2 cellular contexts compared by ENCODE assay signal in the genomic region with DNA sequence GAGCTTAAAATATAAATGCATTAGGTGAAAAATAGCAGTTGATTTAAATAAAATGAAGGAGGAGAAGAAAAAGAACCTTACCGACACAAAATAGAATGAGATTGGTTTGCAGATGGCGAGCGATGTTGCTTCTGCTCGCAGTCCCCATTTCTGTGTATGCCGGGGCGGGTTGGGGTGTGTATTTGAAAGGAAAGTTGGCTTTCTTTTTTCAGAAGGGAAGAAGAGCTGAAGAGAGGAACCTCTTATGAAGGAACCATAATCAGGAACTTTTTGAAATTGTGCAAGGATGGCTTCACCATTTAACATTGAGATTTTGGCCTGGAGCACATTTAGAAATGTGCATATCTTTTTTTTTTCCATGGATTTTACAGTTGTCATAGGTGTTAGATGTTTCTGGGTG.
TF ChIP-seq lines count a peak whose summit lies in the region.

A gene with protein sequence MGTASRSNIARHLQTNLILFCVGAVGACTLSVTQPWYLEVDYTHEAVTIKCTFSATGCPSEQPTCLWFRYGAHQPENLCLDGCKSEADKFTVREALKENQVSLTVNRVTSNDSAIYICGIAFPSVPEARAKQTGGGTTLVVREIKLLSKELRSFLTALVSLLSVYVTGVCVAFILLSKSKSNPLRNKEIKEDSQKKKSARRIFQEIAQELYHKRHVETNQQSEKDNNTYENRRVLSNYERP (minus strand): TSS at position 158 of the 400 bp plus-strand sequence. CDS start 10 bp downstream, at position 148.

TF ChIP-seq in liver, 16 proteins besides CTCF, POLR2A, EP300 and RAD21:
- TF ChIP-seq SP1 (IDR thresholded peaks at IDR 0.05) (no peak), HNF4A (conservative IDR thresholded peaks at IDR 0.05) (no peak), EGR1 (IDR thresholded peaks at IDR 0.05; ENCODE audit: low read depth in 2 of 2) (no peak), HNF4G (IDR thresholded peaks at IDR 0.05) (no peak), RXRA (IDR thresholded peaks at IDR 0.05) (no peak), YY1 (IDR thresholded peaks at IDR 0.05) (no peak), GABPA (IDR thresholded peaks at IDR 0.05 in 1 of 2, conservative IDR thresholded peaks at IDR 0.05 in 1 of 2) (no peak), JUND (IDR thresholded peaks at IDR 0.05) (no peak), FOXA1 (IDR thresholded peaks at IDR 0.05) (no peak)
- TF ChIP-seq, protein P1, sequence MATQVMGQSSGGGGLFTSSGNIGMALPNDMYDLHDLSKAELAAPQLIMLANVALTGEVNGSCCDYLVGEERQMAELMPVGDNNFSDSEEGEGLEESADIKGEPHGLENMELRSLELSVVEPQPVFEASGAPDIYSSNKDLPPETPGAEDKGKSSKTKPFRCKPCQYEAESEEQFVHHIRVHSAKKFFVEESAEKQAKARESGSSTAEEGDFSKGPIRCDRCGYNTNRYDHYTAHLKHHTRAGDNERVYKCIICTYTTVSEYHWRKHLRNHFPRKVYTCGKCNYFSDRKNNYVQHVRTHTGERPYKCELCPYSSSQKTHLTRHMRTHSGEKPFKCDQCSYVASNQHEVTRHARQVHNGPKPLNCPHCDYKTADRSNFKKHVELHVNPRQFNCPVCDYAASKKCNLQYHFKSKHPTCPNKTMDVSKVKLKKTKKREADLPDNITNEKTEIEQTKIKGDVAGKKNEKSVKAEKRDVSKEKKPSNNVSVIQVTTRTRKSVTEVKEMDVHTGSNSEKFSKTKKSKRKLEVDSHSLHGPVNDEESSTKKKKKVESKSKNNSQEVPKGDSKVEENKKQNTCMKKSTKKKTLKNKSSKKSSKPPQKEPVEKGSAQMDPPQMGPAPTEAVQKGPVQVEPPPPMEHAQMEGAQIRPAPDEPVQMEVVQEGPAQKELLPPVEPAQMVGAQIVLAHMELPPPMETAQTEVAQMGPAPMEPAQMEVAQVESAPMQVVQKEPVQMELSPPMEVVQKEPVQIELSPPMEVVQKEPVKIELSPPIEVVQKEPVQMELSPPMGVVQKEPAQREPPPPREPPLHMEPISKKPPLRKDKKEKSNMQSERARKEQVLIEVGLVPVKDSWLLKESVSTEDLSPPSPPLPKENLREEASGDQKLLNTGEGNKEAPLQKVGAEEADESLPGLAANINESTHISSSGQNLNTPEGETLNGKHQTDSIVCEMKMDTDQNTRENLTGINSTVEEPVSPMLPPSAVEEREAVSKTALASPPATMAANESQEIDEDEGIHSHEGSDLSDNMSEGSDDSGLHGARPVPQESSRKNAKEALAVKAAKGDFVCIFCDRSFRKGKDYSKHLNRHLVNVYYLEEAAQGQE (IDR thresholded peaks at IDR 0.05), result no peak
- TF ChIP-seq, protein P2, sequence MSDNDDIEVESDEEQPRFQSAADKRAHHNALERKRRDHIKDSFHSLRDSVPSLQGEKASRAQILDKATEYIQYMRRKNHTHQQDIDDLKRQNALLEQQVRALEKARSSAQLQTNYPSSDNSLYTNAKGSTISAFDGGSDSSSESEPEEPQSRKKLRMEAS (IDR thresholded peaks at IDR 0.05), result no peak
TF ChIP-seq in liver: peak in this region for 0.

TF ChIP-seq in HepG2, 621 proteins besides CTCF, POLR2A, EP300 and RAD21:
- TF ChIP-seq ELF3 (CRISPR knock-in tag; IDR thresholded peaks at IDR 0.05), result no peak
- TF ChIP-seq ZNF557 (CRISPR knock-in tag; IDR thresholded peaks at IDR 0.05), result no peak
- no peak for TF ChIP-seq ZNF317 (CRISPR knock-in tag; IDR thresholded peaks at IDR 0.05)
- TF ChIP-seq, protein P3, sequence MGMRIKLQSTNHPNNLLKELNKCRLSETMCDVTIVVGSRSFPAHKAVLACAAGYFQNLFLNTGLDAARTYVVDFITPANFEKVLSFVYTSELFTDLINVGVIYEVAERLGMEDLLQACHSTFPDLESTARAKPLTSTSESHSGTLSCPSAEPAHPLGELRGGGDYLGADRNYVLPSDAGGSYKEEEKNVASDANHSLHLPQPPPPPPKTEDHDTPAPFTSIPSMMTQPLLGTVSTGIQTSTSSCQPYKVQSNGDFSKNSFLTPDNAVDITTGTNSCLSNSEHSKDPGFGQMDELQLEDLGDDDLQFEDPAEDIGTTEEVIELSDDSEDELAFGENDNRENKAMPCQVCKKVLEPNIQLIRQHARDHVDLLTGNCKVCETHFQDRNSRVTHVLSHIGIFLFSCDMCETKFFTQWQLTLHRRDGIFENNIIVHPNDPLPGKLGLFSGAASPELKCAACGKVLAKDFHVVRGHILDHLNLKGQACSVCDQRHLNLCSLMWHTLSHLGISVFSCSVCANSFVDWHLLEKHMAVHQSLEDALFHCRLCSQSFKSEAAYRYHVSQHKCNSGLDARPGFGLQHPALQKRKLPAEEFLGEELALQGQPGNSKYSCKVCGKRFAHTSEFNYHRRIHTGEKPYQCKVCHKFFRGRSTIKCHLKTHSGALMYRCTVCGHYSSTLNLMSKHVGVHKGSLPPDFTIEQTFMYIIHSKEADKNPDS (CRISPR knock-in tag; IDR thresholded peaks at IDR 0.05), result no peak
- TF ChIP-seq, protein P4, sequence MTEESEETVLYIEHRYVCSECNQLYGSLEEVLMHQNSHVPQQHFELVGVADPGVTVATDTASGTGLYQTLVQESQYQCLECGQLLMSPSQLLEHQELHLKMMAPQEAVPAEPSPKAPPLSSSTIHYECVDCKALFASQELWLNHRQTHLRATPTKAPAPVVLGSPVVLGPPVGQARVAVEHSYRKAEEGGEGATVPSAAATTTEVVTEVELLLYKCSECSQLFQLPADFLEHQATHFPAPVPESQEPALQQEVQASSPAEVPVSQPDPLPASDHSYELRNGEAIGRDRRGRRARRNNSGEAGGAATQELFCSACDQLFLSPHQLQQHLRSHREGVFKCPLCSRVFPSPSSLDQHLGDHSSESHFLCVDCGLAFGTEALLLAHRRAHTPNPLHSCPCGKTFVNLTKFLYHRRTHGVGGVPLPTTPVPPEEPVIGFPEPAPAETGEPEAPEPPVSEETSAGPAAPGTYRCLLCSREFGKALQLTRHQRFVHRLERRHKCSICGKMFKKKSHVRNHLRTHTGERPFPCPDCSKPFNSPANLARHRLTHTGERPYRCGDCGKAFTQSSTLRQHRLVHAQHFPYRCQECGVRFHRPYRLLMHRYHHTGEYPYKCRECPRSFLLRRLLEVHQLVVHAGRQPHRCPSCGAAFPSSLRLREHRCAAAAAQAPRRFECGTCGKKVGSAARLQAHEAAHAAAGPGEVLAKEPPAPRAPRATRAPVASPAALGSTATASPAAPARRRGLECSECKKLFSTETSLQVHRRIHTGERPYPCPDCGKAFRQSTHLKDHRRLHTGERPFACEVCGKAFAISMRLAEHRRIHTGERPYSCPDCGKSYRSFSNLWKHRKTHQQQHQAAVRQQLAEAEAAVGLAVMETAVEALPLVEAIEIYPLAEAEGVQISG (CRISPR knock-in tag; IDR thresholded peaks at IDR 0.05), result no peak
- TF ChIP-seq SMYD3 (CRISPR knock-in tag; IDR thresholded peaks at IDR 0.05), result no peak
- TF ChIP-seq ZFP41 (CRISPR knock-in tag; IDR thresholded peaks at IDR 0.05; ENCODE audit: borderline replicate concordance), result no peak
- no peak for TF ChIP-seq RBM39 (IDR thresholded peaks at IDR 0.05; ENCODE audit: low read depth, low read length, poor library complexity, severe bottlenecking)
- TF ChIP-seq HNRNPK (IDR thresholded peaks at IDR 0.05; ENCODE audit: low read depth, low read length, poor library complexity, severe bottlenecking), result no peak
- no peak for TF ChIP-seq ZNF773 (CRISPR knock-in tag; IDR thresholded peaks at IDR 0.05; ENCODE audit: borderline replicate concordance)
- TF ChIP-seq, protein P5, sequence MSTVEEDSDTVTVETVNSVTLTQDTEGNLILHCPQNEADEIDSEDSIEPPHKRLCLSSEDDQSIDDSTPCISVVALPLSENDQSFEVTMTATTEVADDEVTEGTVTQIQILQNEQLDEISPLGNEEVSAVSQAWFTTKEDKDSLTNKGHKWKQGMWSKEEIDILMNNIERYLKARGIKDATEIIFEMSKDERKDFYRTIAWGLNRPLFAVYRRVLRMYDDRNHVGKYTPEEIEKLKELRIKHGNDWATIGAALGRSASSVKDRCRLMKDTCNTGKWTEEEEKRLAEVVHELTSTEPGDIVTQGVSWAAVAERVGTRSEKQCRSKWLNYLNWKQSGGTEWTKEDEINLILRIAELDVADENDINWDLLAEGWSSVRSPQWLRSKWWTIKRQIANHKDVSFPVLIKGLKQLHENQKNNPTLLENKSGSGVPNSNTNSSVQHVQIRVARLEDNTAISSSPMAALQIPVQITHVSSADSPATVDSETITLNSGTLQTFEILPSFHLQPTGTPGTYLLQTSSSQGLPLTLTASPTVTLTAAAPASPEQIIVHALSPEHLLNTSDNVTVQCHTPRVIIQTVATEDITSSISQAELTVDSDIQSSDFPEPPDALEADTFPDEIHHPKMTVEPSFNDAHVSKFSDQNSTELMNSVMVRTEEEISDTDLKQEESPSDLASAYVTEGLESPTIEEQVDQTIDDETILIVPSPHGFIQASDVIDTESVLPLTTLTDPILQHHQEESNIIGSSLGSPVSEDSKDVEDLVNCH (CRISPR knock-in tag; IDR thresholded peaks at IDR 0.05), result no peak
- no peak for TF ChIP-seq ZSCAN25 (CRISPR knock-in tag; IDR thresholded peaks at IDR 0.05)
- no peak for TF ChIP-seq ZSCAN12 (CRISPR knock-in tag; IDR thresholded peaks at IDR 0.05)
